Comparison of ENCODE assay signal across 23 cellular contexts in genomic region chr5:158882236-158882635, GRCh38.
"Had no signal": no experiment of that assay in that cellular context is flagged by ENCODE, and none has a peak within 500 bp of the region (broad histone marks: within the 10 kb centered on the region; RNA-seq: fewer than 3 reads in every experiment).

No MANE protein-coding gene starts in this region.

- H3K9me3 Mint-ChIP-seq: activated naive CD4-positive, alpha-beta T cell treated with anti-CD3 and anti-CD28 coated beads, Interleukin-2, amount 50 U/mL, for 24 hours; nephron; T-cell; T-helper 2 cell treated with Interferon-gamma antibody and Interleukin-4, amounts not matched to agents 5 μg/mL and 100 μg/mL, for 36 hours had no signal

- H3K27ac ChIP-seq: adrenal gland, ascending aorta, brain microvascular endothelial cell, foreskin keratinocyte, thyroid gland, upper lobe of right lung had no signal

- DNase-seq: activated gamma-delta T cell treated with Interleukin-2 at 50 U/mL for 16 hours; activated T-cell treated with anti-CD3 and anti-CD28 coated beads, Interleukin-2, amount 50 U/mL, for 1 hour; adrenal gland; brain microvascular endothelial cell; effector memory CD4-positive, alpha-beta T cell; foreskin keratinocyte; hippocampal formation; kidney glomerular epithelial cell; left ventricle myocardium superior; stimulated activated CD4-positive, alpha-beta T cell treated with anti-CD3 and anti-CD28 coated beads, Interleukin-2, amount 100 ng/mL, for 48 hours; stimulated activated CD8-positive, alpha-beta memory T cell treated with anti-CD3 and anti-CD28 coated beads, Interleukin-4, amount 100 ng/mL, for 48 hours; stimulated activated naive CD4-positive, alpha-beta T cell treated with Interleukin-2 at 50 U/mL for 16 hours; T-cell; thyroid gland; upper lobe of right lung had no signal

- ATAC-seq: left ventricle myocardium superior, sciatic nerve, T-cell, upper lobe of right lung had no signal

- H3K27me3 Mint-ChIP-seq: activated naive CD4-positive, alpha-beta T cell treated with anti-CD3 and anti-CD28 coated beads, Interleukin-2, amount 50 U/mL, for 24 hours had no signal

- FAIRE-seq: colon, TTC549 had no signal

- H3K4me1 ChIP-seq: foreskin keratinocyte, upper lobe of right lung had no signal

- H3K9me3 ChIP-seq: adrenal gland, ascending aorta, thyroid gland, upper lobe of right lung had no signal

- H3K4me3 ChIP-seq: adrenal gland, ascending aorta, smooth muscle cell, thyroid gland, upper lobe of right lung had no signal

- H3K4me3 Mint-ChIP-seq: activated naive CD4-positive, alpha-beta T cell treated with anti-CD3 and anti-CD28 coated beads, Interleukin-2, amount 50 U/mL, for 24 hours; nephron; T-cell; T-helper 2 cell treated with Interferon-gamma antibody and Interleukin-4, amounts not matched to agents 5 μg/mL and 100 μg/mL, for 36 hours had no signal

- H3K27me3 ChIP-seq: adrenal gland, ascending aorta, brain microvascular endothelial cell, thyroid gland, upper lobe of right lung had no signal

- H3K4me2 ChIP-seq: smooth muscle cell had no signal

- H3K36me3 ChIP-seq: adrenal gland, ascending aorta, brain microvascular endothelial cell, thyroid gland, upper lobe of right lung had no signal

- H3K27ac Mint-ChIP-seq: activated naive CD4-positive, alpha-beta T cell treated with anti-CD3 and anti-CD28 coated beads, Interleukin-2, amount 50 U/mL, for 24 hours; T-cell; T-helper 2 cell treated with Interferon-gamma antibody and Interleukin-4, amounts not matched to agents 5 μg/mL and 100 μg/mL, for 36 hours had no signal

- H3K36me3 Mint-ChIP-seq: activated naive CD4-positive, alpha-beta T cell treated with anti-CD3 and anti-CD28 coated beads, Interleukin-2, amount 50 U/mL, for 24 hours; T-cell had no signal
